Comparison of ENCODE assay signal across 17 cellular contexts in the genomic region with DNA sequence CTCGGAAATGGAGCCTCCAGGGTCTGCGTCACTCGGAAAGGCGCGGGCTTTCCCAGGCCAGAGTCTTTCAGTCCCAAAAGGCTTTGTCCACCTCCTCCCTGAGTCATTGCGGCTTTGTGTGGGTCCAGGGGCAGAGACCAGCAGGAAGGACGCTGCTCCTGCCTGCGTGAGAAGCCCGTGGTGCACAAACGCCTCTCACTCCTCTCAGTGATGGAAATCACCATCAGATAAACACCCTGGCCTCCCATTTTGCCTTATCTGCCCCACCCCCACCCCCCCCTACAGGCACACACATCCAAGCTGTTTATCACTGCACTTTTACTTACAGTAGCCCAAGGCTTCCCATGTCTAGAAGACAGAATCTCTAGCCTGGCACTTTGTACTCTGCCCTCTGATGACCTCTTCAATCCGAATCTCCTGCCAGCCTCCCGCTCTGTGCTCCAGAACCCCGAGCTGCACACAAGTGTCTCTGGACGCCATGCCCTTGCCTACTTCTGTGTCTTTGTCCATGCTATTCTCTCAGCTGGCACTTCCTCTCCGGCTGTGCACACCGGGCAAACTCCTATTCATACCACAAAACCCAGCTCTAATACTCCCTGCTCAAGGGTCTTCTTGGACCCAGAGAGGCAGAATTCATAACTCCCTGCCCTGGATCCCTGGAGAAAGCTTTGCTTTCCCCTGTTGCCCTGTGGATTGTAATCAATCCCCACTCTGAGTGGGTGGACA.
A peak's percentile ranks its signal among the peaks of the same experiment; 100 is the strongest.
DNase-seq lines count a peak whose midpoint lies in the region; TF ChIP-seq lines count a peak whose summit lies in the region.
"Had no signal": no experiment of that assay in that cellular context is flagged by ENCODE, and none has a peak within 500 bp of the region (broad histone marks: within the 10 kb centered on the region; RNA-seq: fewer than 3 reads in every experiment).

No MANE protein-coding gene starts in this region.

- peaks cover 18% of the 10 kb centered on the region for H3K36me3 Mint-ChIP-seq in endodermal cell (ENCODE audit: low read depth)
- H3K36me3 Mint-ChIP-seq in activated naive CD4-positive, alpha-beta T cell treated with anti-CD3 and anti-CD28 coated beads, Interleukin-2, amount 10 ng/mL, durations not matched to agents 7 days and 5 days = no peaks in the 10 kb centered on the region
- H3K36me3 Mint-ChIP-seq: CD4-positive, CD25-positive, alpha-beta regulatory T cell; CD8-positive, alpha-beta memory T cell had no signal

- no peak overlapping the region for H3K4me2 ChIP-seq in neuronal stem cell (ENCODE audit: insufficient read depth, low read length, poor library complexity, severe bottlenecking)
- H3K4me2 ChIP-seq: GM23338 had no signal

- H2BK120ac ChIP-seq in neuronal stem cell (ENCODE audit: low read depth, low read length) = no peak overlapping the region

- no peak overlapping the region for H3K4ac ChIP-seq in neuronal stem cell (ENCODE audit: low read length)

- H3K9ac ChIP-seq in endodermal cell (ENCODE audit: extremely low read depth, low read length, poor library complexity, severe bottlenecking) = no peak overlapping the region
- H3K9ac ChIP-seq in neuronal stem cell (ENCODE audit: low read depth, low read length, poor library complexity) = no peak overlapping the region

- no peak overlapping the region for H3K14ac ChIP-seq in neuronal stem cell (ENCODE audit: low read length)

- peak overlapping the region; percentile 61 for H3K18ac ChIP-seq in neuronal stem cell (ENCODE audit: low read length)

- peaks cover 29% of the 10 kb centered on the region for H3K9me3 Mint-ChIP-seq in endodermal cell
- H3K9me3 Mint-ChIP-seq in activated naive CD4-positive, alpha-beta T cell treated with anti-CD3 and anti-CD28 coated beads, Interleukin-2, amount 10 ng/mL, durations not matched to agents 7 days and 5 days = no peaks in the 10 kb centered on the region

- no peak overlapping the region for H4K91ac ChIP-seq in neuronal stem cell (ENCODE audit: low read depth, low read length, poor library complexity)

- no peaks in the 10 kb centered on the region for H3K4me1 ChIP-seq in HEK293 (ENCODE audit: control insufficient read depth, insufficient read depth, low read length)
- peaks cover 10% of the 10 kb centered on the region for H3K4me1 ChIP-seq in endodermal cell (ENCODE audit: control insufficient read depth, insufficient read depth, low read length)
- H3K4me1 ChIP-seq in neuronal stem cell (ENCODE audit: control insufficient read depth in 2 of 2, insufficient read depth in 1 of 2, low read depth in 1 of 2, low read length in 2 of 2) = peaks cover 0 to 6% of the 10 kb centered on the region in 2 donors
- no peaks in the 10 kb centered on the region for H3K4me1 ChIP-seq in left ventricle myocardium inferior
- H3K4me1 ChIP-seq: BE2C had no signal

- no peaks in the 10 kb centered on the region for H3K79me1 ChIP-seq in neuronal stem cell (ENCODE audit: low read depth, low read length)

- H3K27ac Mint-ChIP-seq in endodermal cell = no peak overlapping the region
- H3K27ac Mint-ChIP-seq in activated naive CD4-positive, alpha-beta T cell treated with anti-CD3 and anti-CD28 coated beads, Interleukin-2, amount 10 ng/mL, durations not matched to agents 7 days and 5 days = no peak overlapping the region
- H3K27ac Mint-ChIP-seq: CD4-positive, CD25-positive, alpha-beta regulatory T cell; CD8-positive, alpha-beta memory T cell; GM23338 had no signal

- no peak overlapping the region for H4K8ac ChIP-seq in neuronal stem cell (ENCODE audit: low read depth, low read length)

- CTCF ChIA-PET in HEK293 (lab: Yijun Ruan, JAX) = no interaction called here
- CTCF ChIA-PET in activated naive CD4-positive, alpha-beta T cell treated with anti-CD3 and anti-CD28 coated beads, Interleukin-2, amount 10 ng/mL, durations not matched to agents 7 days and 5 days (lab: Charles Lee) = no interaction called here

- H3K36me3 ChIP-seq in HEK293 (ENCODE audit: control insufficient read depth in 2 of 2, insufficient read depth in 1 of 2, low read length in 2 of 2) = no peaks in the 10 kb centered on the region
- H3K36me3 ChIP-seq in endodermal cell (ENCODE audit: control insufficient read depth, insufficient read depth, low read length) = no peaks in the 10 kb centered on the region
- no peaks in the 10 kb centered on the region for H3K36me3 ChIP-seq in neuronal stem cell (replicated peaks in 1 of 2; ENCODE audit: control insufficient read depth in 2 of 2, insufficient read depth in 2 of 2, low read length in 2 of 2)
- H3K36me3 ChIP-seq in left ventricle myocardium inferior = no peaks in the 10 kb centered on the region
- H3K36me3 ChIP-seq: BE2C had no signal

- no peak overlapping the region for H2AFZ ChIP-seq in neuronal stem cell (ENCODE audit: low read length)
- H2AFZ ChIP-seq: GM23338 had no signal

- POLR2A ChIA-PET in HEK293 (lab: Yijun Ruan, JAX) = interaction anchor here (0.6 kb wide), 1 partner anchor 80 kb away, joined by 3 read pairs; no protein-coding TSS in a partner anchor

- 84 to 85% methylated on average over 12 to 16 of the region's 16 CpGs for WGBS in endodermal cell (ENCODE audit: insufficient coverage in 1 of 2, insufficient read length in 1 of 2), 2 experiments
- no CpG with 5 or more reads among the region's 16 CpGs for WGBS in neuronal stem cell (ENCODE audit: extremely low coverage in 2 of 2, insufficient read length in 2 of 2, insufficient replicate concordance in 1 of 2), 2 donors

- peak overlapping the region; percentile 79 for H2BK5ac ChIP-seq in neuronal stem cell (ENCODE audit: low read length)

- H3K23ac ChIP-seq in neuronal stem cell (ENCODE audit: low read depth, low read length, poor library complexity) = no peak overlapping the region

- peaks cover 2% of the 10 kb centered on the region for H3K27me3 Mint-ChIP-seq in endodermal cell (ENCODE audit: insufficient read depth)
- H3K27me3 Mint-ChIP-seq in activated naive CD4-positive, alpha-beta T cell treated with anti-CD3 and anti-CD28 coated beads, Interleukin-2, amount 10 ng/mL, durations not matched to agents 7 days and 5 days = peaks cover 5% of the 10 kb centered on the region

- H3K4me3 ChIP-seq in HEK293 (ENCODE audit: low read depth, low read length) (no peak overlapping the region), endodermal cell (ENCODE audit: low read length) (no peak overlapping the region), neuronal stem cell (ENCODE audit: low read length in 2 of 2) (no peak overlapping the region), left ventricle myocardium inferior (no peak overlapping the region)
- H3K4me3 ChIP-seq: GM23338 had no signal

- H3K27ac ChIP-seq in HEK293 (ENCODE audit: extremely low read depth, low read depth, low read length) (no peak overlapping the region), endodermal cell (ENCODE audit: low read depth, low read length) (no peak overlapping the region), neuronal stem cell (replicated peaks; ENCODE audit: low read length) (no peak overlapping the region), left ventricle myocardium inferior (replicated peaks) (no peak overlapping the region)

- no peak overlapping the region for H2BK12ac ChIP-seq in neuronal stem cell (ENCODE audit: low read length)

- peaks cover 24% of the 10 kb centered on the region for H3K4me1 Mint-ChIP-seq in endodermal cell
- H3K4me1 Mint-ChIP-seq in activated naive CD4-positive, alpha-beta T cell treated with anti-CD3 and anti-CD28 coated beads, Interleukin-2, amount 10 ng/mL, durations not matched to agents 7 days and 5 days = no peaks in the 10 kb centered on the region
- H3K4me1 Mint-ChIP-seq: CD8-positive, alpha-beta memory T cell had no signal

- peak; percentile 34 for DNase-seq in Daoy (ENCODE audit: low read depth)
- peak; percentile 60 for DNase-seq in endodermal cell
- DNase-seq in neuronal stem cell (ENCODE audit: low spot score) = no peak
- no peak for DNase-seq in left ventricle myocardium inferior
- no peak for DNase-seq in stimulated activated naive CD4-positive, alpha-beta T cell treated with Interleukin-2 at 50 U/mL for 16 hours (lab: John Stamatoyannopoulos, UW)
- DNase-seq in activated naive CD4-positive, alpha-beta T cell treated with anti-CD3 and anti-CD28 coated beads, Interleukin-2, amount 10 ng/mL, durations not matched to agents 7 days and 5 days = no peak
- DNase-seq: 8988T; BE2C; CD4-positive, CD25-positive, alpha-beta regulatory T cell; CD8-positive, alpha-beta memory T cell; COR-L47; DMS 273 treated with DMSO at 0.1 percent for 48 hours; DMS53; DND-41; GDM1 had no signal

- H2BK15ac ChIP-seq in neuronal stem cell (ENCODE audit: low read length) = no peak overlapping the region

- intact Hi-C loops in left ventricle myocardium inferior (cut with micrococcal nuclease) = no loop called here

- TF ChIP-seq CTCF in HEK293 (tag by site-specific recombination; IDR thresholded peaks at IDR 0.05) (no peak), endodermal cell (conservative IDR thresholded peaks at IDR 0.05) (no peak), left ventricle myocardium inferior (IDR thresholded peaks at IDR 0.05; ENCODE audit: borderline replicate concordance) (no peak)

- no peak overlapping the region for H3K4me3 Mint-ChIP-seq in endodermal cell
- H3K4me3 Mint-ChIP-seq in activated naive CD4-positive, alpha-beta T cell treated with anti-CD3 and anti-CD28 coated beads, Interleukin-2, amount 10 ng/mL, durations not matched to agents 7 days and 5 days = no peak overlapping the region
- H3K4me3 Mint-ChIP-seq: CD4-positive, CD25-positive, alpha-beta regulatory T cell; CD8-positive, alpha-beta memory T cell; GM23338 had no signal

- no peaks in the 10 kb centered on the region for H3K27me3 ChIP-seq in endodermal cell (ENCODE audit: control insufficient read depth, insufficient read depth, low read length, poor library complexity, severe bottlenecking)
- no peaks in the 10 kb centered on the region for H3K27me3 ChIP-seq in neuronal stem cell (ENCODE audit: control insufficient read depth in 3 of 3, insufficient read depth in 3 of 3, low read depth in 1 of 3, low read length in 3 of 3)
- peaks cover 81% of the 10 kb centered on the region for H3K27me3 ChIP-seq in left ventricle myocardium inferior (ENCODE audit: low read depth)
- H3K27me3 ChIP-seq: BE2C had no signal

- H2AK5ac ChIP-seq in neuronal stem cell (ENCODE audit: low read depth, low read length) = no peak overlapping the region

- no peaks in the 10 kb centered on the region for H3K9me3 ChIP-seq in HEK293 (ENCODE audit: control insufficient read depth, insufficient read depth, low read depth, low read length)
- H3K9me3 ChIP-seq in endodermal cell (ENCODE audit: control insufficient read depth, low read length) = peaks cover 38% of the 10 kb centered on the region
- H3K9me3 ChIP-seq in neuronal stem cell (replicated peaks in 1 of 2; ENCODE audit: control insufficient read depth in 2 of 2, insufficient read depth in 1 of 2, low read depth in 1 of 2, low read length in 2 of 2) = peaks cover 0 to 3% of the 10 kb centered on the region in 2 donors
- no peaks in the 10 kb centered on the region for H3K9me3 ChIP-seq in left ventricle myocardium inferior (replicated peaks)
- H3K9me3 ChIP-seq: BE2C had no signal

TF ChIP-seq in HEK293, 187 proteins besides CTCF, POLR2A, EP300 and RAD21 (continues in another document):
- TF ChIP-seq KLF9 (tag by site-specific recombination; IDR thresholded peaks at IDR 0.05; ENCODE audit: low read depth) = no peak
- no peak for TF ChIP-seq ZNF132 (tag by site-specific recombination; IDR thresholded peaks at IDR 0.05; ENCODE audit: borderline replicate concordance)
- no peak for TF ChIP-seq YY1 (tag by site-specific recombination; IDR thresholded peaks at IDR 0.05)

Comparison
In these comparisons a context has a peak if more than half of its experiments do, and no peak if none do; other contexts are left out.
1. DNase-seq: peak in Daoy (single experiment) and endodermal cell (single experiment); none in neuronal stem cell (single experiment), left ventricle myocardium inferior (single experiment), stimulated activated naive CD4-positive, alpha-beta T cell treated with Interleukin-2 at 50 U/mL for 16 hours (single experiment) and activated naive CD4-positive, alpha-beta T cell treated with anti-CD3 and anti-CD28 coated beads, Interleukin-2, amount 10 ng/mL, durations not matched to agents 7 days and 5 days (single experiment).